Comparison of ENCODE assay signal across 27 cellular contexts in genomic region chr12:66115083-66115600, GRCh38.
"Had no signal": no experiment of that assay in that cellular context is flagged by ENCODE, and none has a peak within 500 bp of the region (broad histone marks: within the 10 kb centered on the region; RNA-seq: fewer than 3 reads in every experiment).

No MANE protein-coding gene starts in this region.

- H3K9me3 Mint-ChIP-seq: activated naive CD4-positive, alpha-beta T cell treated with anti-CD3 and anti-CD28 coated beads for 36 hours; activated naive CD4-positive, alpha-beta T cell treated with anti-CD3 and anti-CD28 coated beads, Interleukin-2, amount 50 U/mL, for 72 hours; activated T-cell treated with anti-CD3 and anti-CD28 coated beads, Interleukin-2, amount 50 U/mL, for 24 hours had no signal

- DNase-seq: activated CD4-positive, alpha-beta T cell treated with anti-CD3 and anti-CD28 coated beads for 1 hour; activated CD4-positive, alpha-beta T cell treated with anti-CD3 and anti-CD28 coated beads for 48 hours; activated CD4-positive, CD25-positive, alpha-beta regulatory T cell; activated CD8-positive, alpha-beta T cell treated with anti-CD3 and anti-CD28 coated beads, Interleukin-2, amount 10 ng/mL, durations not matched to agents 7 days and 5 days; activated gamma-delta T cell treated with Interleukin-2 at 50 U/mL for 16 hours; activated naive CD4-positive, alpha-beta T cell treated with anti-CD3 and anti-CD28 coated beads for 36 hours; activated T-cell treated with anti-CD3 and anti-CD28 coated beads, Interleukin-2, amount 50 U/mL, for 24 hours; adrenal gland; body of pancreas; NCI-H146; NCI-H187 treated with DMSO at 0.1 percent for 48 hours; NCI-H345; NCI-H524 treated with DMSO at 0.1 percent for 48 hours; PC-9; SIG-M5; SW 1271; T-helper 1 cell; T-helper 2 cell; T-helper 9 cell had no signal

- FAIRE-seq: astrocyte, RCC 7860 had no signal

- H3K9me3 ChIP-seq: adrenal gland, body of pancreas, breast epithelium had no signal

- H3K27me3 ChIP-seq: adrenal gland, body of pancreas, breast epithelium had no signal

- H3K27me3 Mint-ChIP-seq: activated T-cell treated with anti-CD3 and anti-CD28 coated beads, Interleukin-2, amount 50 U/mL, for 24 hours had no signal

- H3K27ac ChIP-seq: adrenal gland, body of pancreas, breast epithelium, KMS-11, PC-9, RWPE1, VCaP had no signal

- H3K27ac Mint-ChIP-seq: activated CD8-positive, alpha-beta T cell treated with anti-CD3 and anti-CD28 coated beads, Interleukin-2, amount 10 ng/mL, durations not matched to agents 7 days and 5 days; activated naive CD4-positive, alpha-beta T cell treated with anti-CD3 and anti-CD28 coated beads for 36 hours; activated T-cell treated with anti-CD3 and anti-CD28 coated beads, Interleukin-2, amount 50 U/mL, for 24 hours had no signal

- ATAC-seq: activated CD8-positive, alpha-beta T cell treated with anti-CD3 and anti-CD28 coated beads, Interleukin-2, amount 10 ng/mL, durations not matched to agents 7 days and 5 days; activated naive CD4-positive, alpha-beta T cell treated with anti-CD3 and anti-CD28 coated beads, Interleukin-2, amount 50 U/mL, for 72 hours; body of pancreas; Right ventricle myocardium inferior had no signal

- H3K36me3 ChIP-seq: adrenal gland, breast epithelium had no signal

- H3K4me2 ChIP-seq: KMS-11, PC-9 had no signal

- H3K4me3 Mint-ChIP-seq: activated CD8-positive, alpha-beta T cell treated with anti-CD3 and anti-CD28 coated beads, Interleukin-2, amount 10 ng/mL, durations not matched to agents 7 days and 5 days; activated naive CD4-positive, alpha-beta T cell treated with anti-CD3 and anti-CD28 coated beads for 36 hours; activated T-cell treated with anti-CD3 and anti-CD28 coated beads, Interleukin-2, amount 50 U/mL, for 24 hours had no signal

- H3K4me3 ChIP-seq: adrenal gland, body of pancreas, breast epithelium, PC-9 had no signal

- H2AFZ ChIP-seq: PC-9 had no signal

- H3K36me3 Mint-ChIP-seq: activated naive CD4-positive, alpha-beta T cell treated with anti-CD3 and anti-CD28 coated beads, Interleukin-2, amount 50 U/mL, for 72 hours had no signal

- H3K4me1 ChIP-seq: adrenal gland, body of pancreas, breast epithelium had no signal
